In genomic region chr7:30038182-30038980, GRCh38 we compare ENCODE assay signal across 24 cellular contexts. TPM values are rescaled to one million over a fixed set of nuclear protein-coding genes. Genes with fewer than 3 reads are reported as not detected.
A peak's percentile ranks its signal among the peaks of the same experiment; 100 is the strongest.
DNase-seq lines count a peak whose midpoint lies in the region; ATAC-seq, FAIRE-seq and TF ChIP-seq lines count a peak whose summit lies in the region.
"Had no signal": no experiment of that assay in that cellular context is flagged by ENCODE, and none has a peak within 500 bp of the region (broad histone marks: within the 10 kb centered on the region; RNA-seq: fewer than 3 reads in every experiment).

No MANE protein-coding gene starts in this region.

- peak; percentile 83 for ATAC-seq in Right ventricle myocardium superior (ENCODE audit: poor library complexity)
- ATAC-seq in CD8-positive, alpha-beta T cell: no peak
- ATAC-seq: lower lobe of right lung had no signal

- CTCF ChIA-PET in CD8-positive, alpha-beta T cell (lab: Charles Lee): no interaction called here

- H3K4me3 ChIP-seq in right atrium auricular region: no peak overlapping the region
- no peak overlapping the region for H3K4me3 ChIP-seq in CD8-positive, alpha-beta T cell (ENCODE audit: low read depth, low read length)
- H3K4me3 ChIP-seq: breast epithelium, lower lobe of right lung, ovary had no signal

- intact Hi-C loops in Right ventricle myocardium superior (cut with DNase I): no loop called here
- intact Hi-C loops in CD8-positive, alpha-beta T cell (cut with DNase I, micrococcal nuclease): no loop called here

- H3K36me3 ChIP-seq in right atrium auricular region: no peaks in the 10 kb centered on the region
- no peaks in the 10 kb centered on the region for H3K36me3 ChIP-seq in CD8-positive, alpha-beta T cell (ENCODE audit: insufficient read depth, low read length)
- H3K36me3 ChIP-seq: breast epithelium, lower lobe of right lung, ovary had no signal

- no peaks in the 10 kb centered on the region for H3K36me3 Mint-ChIP-seq in CD8-positive, alpha-beta T cell
- H3K36me3 Mint-ChIP-seq: CD14-positive monocyte had no signal

- H3K27ac ChIP-seq in right atrium auricular region: no peak overlapping the region
- no peak overlapping the region for H3K27ac ChIP-seq in CD8-positive, alpha-beta T cell (ENCODE audit: low read depth, low read length)
- H3K27ac ChIP-seq: lower lobe of right lung had no signal

- H3K4me1 ChIP-seq in right atrium auricular region: no peaks in the 10 kb centered on the region
- H3K4me1 ChIP-seq in CD8-positive, alpha-beta T cell (ENCODE audit: insufficient read depth, low read length): no peaks in the 10 kb centered on the region
- H3K4me1 ChIP-seq: breast epithelium, lower lobe of right lung had no signal

- no peaks in the 10 kb centered on the region for H3K9me3 ChIP-seq in right atrium auricular region
- H3K9me3 ChIP-seq in CD8-positive, alpha-beta T cell (ENCODE audit: low read length): no peaks in the 10 kb centered on the region
- H3K9me3 ChIP-seq: breast epithelium, lower lobe of right lung, ovary had no signal

- no peaks in the 10 kb centered on the region for H3K27me3 Mint-ChIP-seq in CD8-positive, alpha-beta T cell (ENCODE audit: low read depth)
- H3K27me3 Mint-ChIP-seq: dendritic cell treated with granulocyte-macrophage colony-stimulating factor and Interleukin-4, amounts not matched to agents 40 ng/mL and 50 ng/mL, for 4 days had no signal

- H3K27me3 ChIP-seq in right atrium auricular region: no peaks in the 10 kb centered on the region
- H3K27me3 ChIP-seq in CD8-positive, alpha-beta T cell (ENCODE audit: insufficient read depth, low read length): no peaks in the 10 kb centered on the region
- H3K27me3 ChIP-seq: breast epithelium, ovary had no signal

- no peaks in the 10 kb centered on the region for H3K9me3 Mint-ChIP-seq in CD8-positive, alpha-beta T cell
- H3K9me3 Mint-ChIP-seq: activated T-helper 2 cell treated with anti-CD3 and anti-CD28 coated beads, Interferon-gamma antibody, Interleukin-2, Interleukin-4, amounts not matched to agents 10 μg/mL and 5 μg/mL and 100 μg/mL, durations not matched to agents 14 hours and 24 hours and 36 hours; CD14-positive monocyte; dendritic cell treated with granulocyte-macrophage colony-stimulating factor and Interleukin-4, amounts not matched to agents 40 ng/mL and 50 ng/mL, for 4 days; H9 had no signal

- no peak for TF ChIP-seq CTCF in right atrium auricular region (IDR thresholded peaks at IDR 0.05)
- no peak for TF ChIP-seq CTCF in CD8-positive, alpha-beta T cell (IDR thresholded peaks at IDR 0.05)

- H3K4me3 Mint-ChIP-seq in CD8-positive, alpha-beta T cell: no peak overlapping the region
- H3K4me3 Mint-ChIP-seq: CD14-positive monocyte; dendritic cell treated with granulocyte-macrophage colony-stimulating factor and Interleukin-4, amounts not matched to agents 40 ng/mL and 50 ng/mL, for 4 days; H9 had no signal

- DNase-seq in Right ventricle myocardium superior (no peak), right atrium auricular region (ENCODE audit: low spot score) (no peak), iris pigment epithelial cell (ENCODE audit: low read depth) (peak; percentile 61), NAMALWA (ENCODE audit: low spot score) (no peak), COR-L47 (lab: John Stamatoyannopoulos, UW) (no peak), MV-4-11 (lab: John Stamatoyannopoulos, UW) (no peak)
- no peak for DNase-seq in CD8-positive, alpha-beta T cell
- DNase-seq: 8988T; activated CD4-positive, alpha-beta T cell treated with anti-CD3 and anti-CD28 coated beads for 4 hours; H9; lower lobe of right lung; NCI-H1694 treated with DMSO at 0.1 percent for 48 hours; NCI-H345; NK-92 treated with Interleukin-12 subunit alpha and Interleukin-12 subunit beta, amount 100 ng/mL, for 24 hours; ovary; stimulated activated CD4-positive, alpha-beta T cell treated with anti-CD3 and anti-CD28 coated beads, Interleukin-2, amount 100 ng/mL, for 24 hours; stimulated activated naive CD4-positive, alpha-beta T cell treated with Interleukin-2 at 50 U/mL for 16 hours; SW 1271; trophoblast cell had no signal

- H3K4me1 Mint-ChIP-seq in CD8-positive, alpha-beta T cell (ENCODE audit: low read depth): peaks cover 17% of the 10 kb centered on the region

- no peak overlapping the region for H3K27ac Mint-ChIP-seq in CD8-positive, alpha-beta T cell
- H3K27ac Mint-ChIP-seq: activated T-helper 2 cell treated with anti-CD3 and anti-CD28 coated beads, Interferon-gamma antibody, Interleukin-2, Interleukin-4, amounts not matched to agents 10 μg/mL and 5 μg/mL and 100 μg/mL, durations not matched to agents 14 hours and 24 hours and 36 hours; dendritic cell treated with granulocyte-macrophage colony-stimulating factor and Interleukin-4, amounts not matched to agents 40 ng/mL and 50 ng/mL, for 4 days had no signal

- POLR2A ChIA-PET in CD8-positive, alpha-beta T cell (lab: Charles Lee): no interaction called here

- FAIRE-seq in endometrium (lab: Jason Lieb, UNC): peak; percentile 99

RNA-seq across cellular contexts. Expression of gene PLEKHA8, which starts 10.2 kb away (rescaled TPM):
- total RNA-seq in Right ventricle myocardium superior (3.9 TPM), right atrium auricular region (1 to 10 TPM; 2.0 to 3.3 TPM)
- total RNA-seq in CD8-positive, alpha-beta T cell: 1 to 10 TPM; 3.7 to 4.2 TPM

RNA-seq across cellular contexts. Expression of gene FKBP14, which starts 11.9 kb away (rescaled TPM):
- total RNA-seq in Right ventricle myocardium superior (8.6 TPM), right atrium auricular region (1 to 10 TPM; 6.1 to 8.5 TPM)
- 1 to 10 TPM; 5.7 to 6.1 TPM for total RNA-seq in CD8-positive, alpha-beta T cell

RNA-seq across cellular contexts. Expression of gene SCRN1, which starts 48.8 kb away (rescaled TPM):
- 10.3 TPM for total RNA-seq in Right ventricle myocardium superior
- total RNA-seq in right atrium auricular region: 10 to 100 TPM; 20.2 to 33.3 TPM
- 1 to 10 TPM; 5.7 to 6.8 TPM for total RNA-seq in CD8-positive, alpha-beta T cell
